ENCODE assay signal across 13 cellular contexts in the genomic region with DNA sequence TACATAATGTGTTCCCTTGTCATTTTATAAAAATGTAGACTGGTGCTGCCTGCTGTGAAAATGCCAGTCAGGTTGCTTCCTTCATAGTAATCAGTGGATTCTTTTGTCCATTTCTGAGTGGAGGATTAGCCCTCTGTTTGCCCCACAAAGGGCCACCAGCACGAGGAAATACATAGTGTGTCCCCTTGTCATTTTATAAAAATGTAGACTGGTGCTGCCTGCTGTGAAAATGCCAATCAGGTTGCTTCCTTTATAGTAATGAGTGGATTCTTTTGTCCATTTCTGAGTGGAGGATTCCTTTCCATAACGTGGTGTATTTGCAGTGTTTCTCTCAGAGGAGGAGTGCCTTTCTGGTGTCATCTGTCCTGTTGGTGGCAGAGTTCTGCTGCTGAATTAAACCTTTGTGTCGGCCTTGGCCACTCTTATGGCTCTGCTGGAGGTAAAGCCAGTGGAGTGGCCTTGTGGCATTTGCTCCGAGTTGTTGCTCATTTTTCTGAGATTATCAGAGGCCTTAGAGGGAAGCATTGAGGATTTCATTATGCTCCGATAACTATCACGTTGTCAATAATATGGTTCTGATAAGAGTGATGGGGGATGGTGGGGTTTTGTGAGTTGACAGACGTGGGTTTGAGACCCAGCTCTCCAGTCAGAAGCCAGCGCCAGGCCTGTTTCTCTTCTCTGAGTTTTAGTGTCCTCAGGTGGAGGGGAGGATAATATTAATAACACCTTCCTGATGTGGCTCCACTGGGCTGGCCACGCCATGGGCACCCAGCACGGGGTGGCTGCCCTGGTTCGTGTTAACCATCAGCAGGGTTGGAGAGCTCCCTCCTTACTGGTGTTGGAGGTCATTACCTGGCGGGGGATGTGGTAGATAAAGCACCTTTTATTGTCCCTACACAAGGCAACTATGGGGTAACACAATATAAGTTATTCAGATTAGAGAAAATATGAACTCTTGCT.
A peak's percentile ranks its signal among the peaks of the same experiment; 100 is the strongest.
DNase-seq lines count a peak whose midpoint lies in the region; ATAC-seq lines count a peak whose summit lies in the region.
"Had no signal": no experiment of that assay in that cellular context is flagged by ENCODE, and none has a peak within 500 bp of the region (broad histone marks: within the 10 kb centered on the region; RNA-seq: fewer than 3 reads in every experiment).

No MANE protein-coding gene starts in this region.

- no peak for ATAC-seq in HG02884 (IDR thresholded peaks at IDR 0.05; ENCODE audit: unreplicated experiment)
- ATAC-seq: A549 had no signal

- no peak overlapping the region for H3K27ac ChIP-seq in substantia nigra (ENCODE audit: low read depth, low read length, poor library complexity, severe bottlenecking)

- DNase-seq in NCI-H2029 treated with DMSO at 0.1 percent for 48 hours (lab: John Stamatoyannopoulos, UW) (peak; percentile 2), NCI-H2029 (lab: John Stamatoyannopoulos, UW) (no peak), SK-MEL-5 (ENCODE audit: low read depth, low spot score) (peak; percentile 71), kidney tubule cell (ENCODE audit: low spot score) (peak; percentile 7), substantia nigra (lab: John Stamatoyannopoulos, UW) (peak in 32 of 49 donors; percentile 5 to 64 (median 28))
- no peak for DNase-seq in stimulated activated CD4-positive, alpha-beta T cell treated with anti-CD3 and anti-CD28 coated beads, Interleukin-15, amount 100 ng/mL, for 24 hours
- no peak for DNase-seq in NK-92 treated with Interleukin-12 subunit alpha and Interleukin-12 subunit beta, amount 100 ng/mL, for 24 hours (lab: John Stamatoyannopoulos, UW)
- DNase-seq: activated CD4-positive, alpha-beta memory T cell treated with anti-CD3 and anti-CD28 coated beads for 36 hours; activated naive CD8-positive, alpha-beta T cell treated with anti-CD3 and anti-CD28 coated beads, Interleukin-2, amount 10 ng/mL, durations not matched to agents 7 days and 5 days; foreskin melanocyte; NCI-H446 had no signal

- in situ Hi-C loops in SK-MEL-5 (cut with HindIII; ENCODE audit: low pct_unique_long_range_greater_than_20kb, low sequenced_read_pairs), result no loop called here

Comparison
In these comparisons a context has a peak if more than half of its experiments do, and no peak if none do; other contexts are left out.
1. DNase-seq: peak in NCI-H2029 treated with DMSO at 0.1 percent for 48 hours (single experiment), SK-MEL-5 (single experiment), kidney tubule cell (single experiment) and substantia nigra (32 of 49); none in NCI-H2029 (single experiment), stimulated activated CD4-positive, alpha-beta T cell treated with anti-CD3 and anti-CD28 coated beads, Interleukin-15, amount 100 ng/mL, for 24 hours (single experiment) and NK-92 treated with Interleukin-12 subunit alpha and Interleukin-12 subunit beta, amount 100 ng/mL, for 24 hours (single experiment).